ENCODE assay signal across 1 cellular context in the genomic region with DNA sequence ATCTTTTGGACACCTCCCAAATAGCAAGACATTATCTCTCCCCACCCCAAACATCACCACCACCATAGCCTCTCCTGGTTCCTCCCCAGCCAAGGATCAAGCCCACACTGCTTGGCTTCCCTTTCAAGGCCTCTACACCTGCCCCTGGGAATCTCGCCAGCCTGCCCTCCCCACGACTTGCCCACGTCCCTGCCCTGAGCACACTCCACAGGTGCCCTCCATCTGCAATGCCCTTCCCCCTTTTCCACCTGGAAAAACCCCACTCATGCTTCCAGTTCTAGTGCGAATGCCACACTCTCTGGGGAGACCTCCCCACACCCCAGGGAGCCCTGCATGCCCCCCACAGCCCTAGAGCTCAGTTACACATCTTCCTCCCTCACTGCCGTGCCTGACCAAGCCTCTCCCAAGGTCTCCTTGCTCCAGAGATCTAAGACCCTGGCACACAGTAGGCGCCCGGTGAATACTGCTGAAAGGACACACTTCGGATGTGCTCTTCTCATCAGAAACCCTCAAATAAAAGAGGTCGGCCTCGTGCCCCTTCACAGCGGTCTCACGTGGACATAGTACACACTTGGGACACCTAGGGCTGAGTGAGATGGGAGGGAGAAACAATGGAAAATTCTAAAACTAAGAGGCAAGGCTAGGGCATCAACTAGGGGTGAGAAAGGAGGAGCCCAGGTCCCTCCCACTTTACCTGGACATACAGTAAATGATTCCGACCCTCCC.
TF ChIP-seq lines count a peak whose summit lies in the region.

No MANE protein-coding gene starts in this region.

TF ChIP-seq in WTC11, 78 proteins besides CTCF, POLR2A, EP300 and RAD21 (continued from another document):
- TF ChIP-seq, protein P1, sequence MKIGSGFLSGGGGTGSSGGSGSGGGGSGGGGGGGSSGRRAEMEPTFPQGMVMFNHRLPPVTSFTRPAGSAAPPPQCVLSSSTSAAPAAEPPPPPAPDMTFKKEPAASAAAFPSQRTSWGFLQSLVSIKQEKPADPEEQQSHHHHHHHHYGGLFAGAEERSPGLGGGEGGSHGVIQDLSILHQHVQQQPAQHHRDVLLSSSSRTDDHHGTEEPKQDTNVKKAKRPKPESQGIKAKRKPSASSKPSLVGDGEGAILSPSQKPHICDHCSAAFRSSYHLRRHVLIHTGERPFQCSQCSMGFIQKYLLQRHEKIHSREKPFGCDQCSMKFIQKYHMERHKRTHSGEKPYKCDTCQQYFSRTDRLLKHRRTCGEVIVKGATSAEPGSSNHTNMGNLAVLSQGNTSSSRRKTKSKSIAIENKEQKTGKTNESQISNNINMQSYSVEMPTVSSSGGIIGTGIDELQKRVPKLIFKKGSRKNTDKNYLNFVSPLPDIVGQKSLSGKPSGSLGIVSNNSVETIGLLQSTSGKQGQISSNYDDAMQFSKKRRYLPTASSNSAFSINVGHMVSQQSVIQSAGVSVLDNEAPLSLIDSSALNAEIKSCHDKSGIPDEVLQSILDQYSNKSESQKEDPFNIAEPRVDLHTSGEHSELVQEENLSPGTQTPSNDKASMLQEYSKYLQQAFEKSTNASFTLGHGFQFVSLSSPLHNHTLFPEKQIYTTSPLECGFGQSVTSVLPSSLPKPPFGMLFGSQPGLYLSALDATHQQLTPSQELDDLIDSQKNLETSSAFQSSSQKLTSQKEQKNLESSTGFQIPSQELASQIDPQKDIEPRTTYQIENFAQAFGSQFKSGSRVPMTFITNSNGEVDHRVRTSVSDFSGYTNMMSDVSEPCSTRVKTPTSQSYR (CRISPR knock-in tag; IDR thresholded peaks at IDR 0.05), result no peak
- TF ChIP-seq ZNF121 (CRISPR knock-in tag; IDR thresholded peaks at IDR 0.05), result no peak
- no peak for TF ChIP-seq GTF2I (CRISPR knock-in tag; conservative IDR thresholded peaks at IDR 0.05)
- TF ChIP-seq, protein P2, sequence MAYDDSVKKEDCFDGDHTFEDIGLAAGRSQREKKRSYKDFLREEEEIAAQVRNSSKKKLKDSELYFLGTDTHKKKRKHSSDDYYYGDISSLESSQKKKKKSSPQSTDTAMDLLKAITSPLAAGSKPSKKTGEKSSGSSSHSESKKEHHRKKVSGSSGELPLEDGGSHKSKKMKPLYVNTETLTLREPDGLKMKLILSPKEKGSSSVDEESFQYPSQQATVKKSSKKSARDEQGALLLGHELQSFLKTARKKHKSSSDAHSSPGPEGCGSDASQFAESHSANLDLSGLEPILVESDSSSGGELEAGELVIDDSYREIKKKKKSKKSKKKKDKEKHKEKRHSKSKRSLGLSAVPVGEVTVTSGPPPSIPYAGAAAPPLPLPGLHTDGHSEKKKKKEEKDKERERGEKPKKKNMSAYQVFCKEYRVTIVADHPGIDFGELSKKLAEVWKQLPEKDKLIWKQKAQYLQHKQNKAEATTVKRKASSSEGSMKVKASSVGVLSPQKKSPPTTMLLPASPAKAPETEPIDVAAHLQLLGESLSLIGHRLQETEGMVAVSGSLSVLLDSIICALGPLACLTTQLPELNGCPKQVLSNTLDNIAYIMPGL (CRISPR knock-in tag; IDR thresholded peaks at IDR 0.05), result no peak
- TF ChIP-seq GABPB1 (CRISPR knock-in tag; IDR thresholded peaks at IDR 0.05), result no peak
- no peak for TF ChIP-seq ZNF416 (CRISPR knock-in tag; IDR thresholded peaks at IDR 0.05)
- no peak for TF ChIP-seq JAZF1 (CRISPR knock-in tag; IDR thresholded peaks at IDR 0.05)
- no peak for TF ChIP-seq CREB1 (CRISPR knock-in tag; IDR thresholded peaks at IDR 0.05)
- TF ChIP-seq MXD4 (CRISPR knock-in tag; IDR thresholded peaks at IDR 0.05; ENCODE audit: borderline replicate concordance), result no peak
- no peak for TF ChIP-seq EMX1 (CRISPR knock-in tag; IDR thresholded peaks at IDR 0.05)
- TF ChIP-seq, protein P3, sequence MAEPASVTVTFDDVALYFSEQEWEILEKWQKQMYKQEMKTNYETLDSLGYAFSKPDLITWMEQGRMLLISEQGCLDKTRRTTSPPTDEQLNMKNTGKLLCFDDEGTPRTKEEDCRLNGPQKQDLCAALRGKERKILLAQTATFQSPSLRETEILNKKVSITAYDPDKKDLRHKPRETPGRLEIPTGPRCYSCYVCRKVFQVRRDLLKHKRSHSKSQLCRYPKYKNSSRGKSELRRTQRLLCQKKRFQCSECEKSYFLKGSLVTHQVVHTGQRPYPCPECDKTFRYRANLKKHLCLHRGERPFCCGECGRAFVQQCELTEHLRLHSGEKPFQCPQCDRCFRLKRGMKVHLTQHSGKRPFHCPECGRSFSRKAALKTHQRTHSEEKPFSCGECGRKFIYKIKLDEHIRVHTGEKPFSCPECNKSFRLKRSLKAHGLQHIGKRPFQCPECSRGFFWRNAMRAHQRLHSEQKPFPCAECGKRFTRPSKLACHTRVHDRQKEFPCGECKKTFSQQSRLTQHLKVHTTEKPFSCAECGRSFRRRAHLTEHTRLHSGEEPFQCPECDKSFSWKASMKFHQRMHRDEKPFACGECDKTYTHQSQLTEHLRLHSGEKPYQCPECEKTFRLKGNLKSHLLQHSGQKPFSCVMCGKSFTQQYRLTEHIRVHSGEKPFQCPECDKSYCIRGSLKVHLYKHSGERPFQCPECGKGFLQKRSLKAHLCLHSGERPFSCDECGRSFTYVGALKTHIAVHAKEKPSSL (CRISPR knock-in tag; conservative IDR thresholded peaks at IDR 0.05), result no peak
- no peak for TF ChIP-seq OVOL2 (CRISPR knock-in tag; IDR thresholded peaks at IDR 0.05; ENCODE audit: borderline replicate concordance)
- no peak for TF ChIP-seq ATF3 (CRISPR knock-in tag; conservative IDR thresholded peaks at IDR 0.05)
- no peak for TF ChIP-seq IRF2 (CRISPR knock-in tag; IDR thresholded peaks at IDR 0.05; ENCODE audit: borderline replicate concordance, low read depth)
- no peak for TF ChIP-seq ATF2 (CRISPR knock-in tag; IDR thresholded peaks at IDR 0.05; ENCODE audit: borderline replicate concordance, low read depth)
- TF ChIP-seq HMGA2 (CRISPR knock-in tag; IDR thresholded peaks at IDR 0.05), result no peak
- TF ChIP-seq USF1 (CRISPR knock-in tag; IDR thresholded peaks at IDR 0.05), result no peak
TF ChIP-seq in WTC11: peak in this region for 0.
